Comparison of ENCODE assay signal across 8 cellular contexts in the genomic region with DNA sequence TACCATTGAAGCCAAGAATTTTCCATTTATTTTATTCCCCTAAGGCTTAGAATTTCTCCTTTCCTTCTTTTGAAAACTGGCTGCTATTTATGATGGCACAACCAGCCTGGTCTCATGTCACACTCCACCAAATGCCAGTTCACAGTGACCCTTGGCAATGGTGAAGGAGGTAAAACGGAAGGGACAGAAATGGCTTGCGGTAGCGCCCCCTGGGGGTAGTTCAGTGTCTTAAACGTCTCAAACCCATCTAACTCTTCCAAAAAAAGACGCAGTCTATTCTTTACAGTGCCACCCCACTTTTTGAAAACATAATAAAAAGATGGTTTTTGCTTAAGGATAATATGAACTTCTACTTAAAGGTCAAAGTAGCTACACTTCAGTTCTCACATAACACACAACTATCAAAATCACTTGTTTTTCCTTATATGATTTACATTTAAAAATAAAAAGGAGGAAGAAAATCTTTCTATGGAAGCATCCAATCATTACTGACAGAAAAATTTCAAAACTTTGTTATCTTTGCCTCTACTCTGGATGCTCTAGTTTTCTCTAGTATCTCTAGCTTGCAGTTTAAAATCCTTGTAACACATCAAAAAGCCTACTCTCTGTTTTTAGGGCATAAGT. TPM values are rescaled to one million over a fixed set of nuclear protein-coding genes. Genes with fewer than 3 reads are reported as not detected.
DNase-seq lines count a peak whose midpoint lies in the region; ATAC-seq and TF ChIP-seq lines count a peak whose summit lies in the region.

No MANE protein-coding gene starts in this region.

- no peak overlapping the region for H3K4me3 ChIP-seq in transverse colon

- H3K4me3 Mint-ChIP-seq in mesothelial cell of epicardium: no peak overlapping the region

- TF ChIP-seq CTCF in mesothelial cell of epicardium (IDR thresholded peaks at IDR 0.05; ENCODE audit: unreplicated experiment): peak; percentile 73
- peak; percentile 35 to 61 (median 52) for TF ChIP-seq CTCF in transverse colon (IDR thresholded peaks at IDR 0.05)
- no peak for TF ChIP-seq CTCF in omental fat pad (IDR thresholded peaks at IDR 0.05)

- TF ChIP-seq POLR2A in transverse colon (IDR thresholded peaks at IDR 0.05): no peak

- H3K27me3 ChIP-seq in transverse colon: no peaks in the 10 kb centered on the region

- peak; percentile 77 for DNase-seq in DMS 273 (lab: John Stamatoyannopoulos, UW; ENCODE audit: unreplicated experiment)
- DNase-seq in DMS 273 treated with DMSO at 0.1 percent for 48 hours (lab: John Stamatoyannopoulos, UW): no peak
- peak; percentile 20 for DNase-seq in KG1 (lab: John Stamatoyannopoulos, UW)
- peak; percentile 63 for DNase-seq in UCSD-AML1 (lab: John Stamatoyannopoulos, UW; ENCODE audit: unreplicated experiment)
- DNase-seq in central memory CD4-positive, alpha-beta T cell: peak; percentile 40
- no peak for DNase-seq in mesothelial cell of epicardium (ENCODE audit: low spot score in 2 of 2, unreplicated experiment in 2 of 2)
- peak; percentile 46 for DNase-seq in transverse colon
- DNase-seq in omental fat pad (ENCODE audit: low spot score): no peak

- WGBS in transverse colon (ENCODE audit: low coverage in 1 of 2), 2 donors: 46 to 65% methylated on average over 4 to 5 of the region's 5 CpGs

- H3K4me1 Mint-ChIP-seq in mesothelial cell of epicardium: peaks cover 22% of the 10 kb centered on the region

- no peaks in the 10 kb centered on the region for H3K9me3 ChIP-seq in transverse colon

- in situ Hi-C loops in transverse colon (cut with MboI; ENCODE audit: low pct_ligation_motif_present in 1 of 4, low pct_unique_long_range_greater_than_20kb in 1 of 4, low sequenced_read_pairs in 3 of 4): loop anchor here in 1 of 4 donors (25.0 kb wide), 1 partner anchor 252 kb away; no protein-coding TSS in a partner anchor

- H3K27ac Mint-ChIP-seq in mesothelial cell of epicardium: no peak overlapping the region

- H3K9me3 Mint-ChIP-seq in mesothelial cell of epicardium: no peaks in the 10 kb centered on the region

- H3K4me1 ChIP-seq in transverse colon: peaks cover 0 to 15% (median 3%) of the 10 kb centered on the region in 4 donors

- intact Hi-C loops in transverse colon (cut with DNase I; ENCODE audit: low total_unique reads): no loop called here

- no peak for TF ChIP-seq EP300 in transverse colon (IDR thresholded peaks at IDR 0.05; ENCODE audit: low read depth)

- H3K27me3 Mint-ChIP-seq in mesothelial cell of epicardium (ENCODE audit: low read depth): no peaks in the 10 kb centered on the region

- no peak for ATAC-seq in omental fat pad (ENCODE audit: low FRiP score)

- peaks cover 19% of the 10 kb centered on the region for H3K36me3 Mint-ChIP-seq in mesothelial cell of epicardium

- H3K36me3 ChIP-seq in transverse colon: peaks cover 0 to 20% (median 2%) of the 10 kb centered on the region in 4 donors

- no peak overlapping the region for H3K27ac ChIP-seq in transverse colon

RNA-seq across cellular contexts. Expression of a gene that starts 28.0 kb away (rescaled TPM):
- total RNA-seq in mesothelial cell of epicardium: 14.0 to 15.2 TPM (median 14.2 TPM) in 3 replicates
- total RNA-seq in transverse colon: 10 to 100 TPM in 1 of 4 donors, 1 to 10 TPM in 3; 1.9 to 20.9 (median 7.4) TPM
- total RNA-seq in omental fat pad: 10 to 100 TPM; 13.4 to 65.9 (median 21.9) TPM

Comparison
In these comparisons a context has a peak if more than half of its experiments do, and no peak if none do; other contexts are left out.
1. DNase-seq: peak in DMS 273 (single experiment), KG1 (single experiment), UCSD-AML1 (single experiment), central memory CD4-positive, alpha-beta T cell (single experiment) and transverse colon (single experiment); none in DMS 273 treated with DMSO at 0.1 percent for 48 hours (single experiment), mesothelial cell of epicardium (0 of 2) and omental fat pad (single experiment).
2. CTCF ChIP-seq: peak in mesothelial cell of epicardium (single experiment) and transverse colon (5 of 5); none in omental fat pad (0 of 3).